In the genomic region with DNA sequence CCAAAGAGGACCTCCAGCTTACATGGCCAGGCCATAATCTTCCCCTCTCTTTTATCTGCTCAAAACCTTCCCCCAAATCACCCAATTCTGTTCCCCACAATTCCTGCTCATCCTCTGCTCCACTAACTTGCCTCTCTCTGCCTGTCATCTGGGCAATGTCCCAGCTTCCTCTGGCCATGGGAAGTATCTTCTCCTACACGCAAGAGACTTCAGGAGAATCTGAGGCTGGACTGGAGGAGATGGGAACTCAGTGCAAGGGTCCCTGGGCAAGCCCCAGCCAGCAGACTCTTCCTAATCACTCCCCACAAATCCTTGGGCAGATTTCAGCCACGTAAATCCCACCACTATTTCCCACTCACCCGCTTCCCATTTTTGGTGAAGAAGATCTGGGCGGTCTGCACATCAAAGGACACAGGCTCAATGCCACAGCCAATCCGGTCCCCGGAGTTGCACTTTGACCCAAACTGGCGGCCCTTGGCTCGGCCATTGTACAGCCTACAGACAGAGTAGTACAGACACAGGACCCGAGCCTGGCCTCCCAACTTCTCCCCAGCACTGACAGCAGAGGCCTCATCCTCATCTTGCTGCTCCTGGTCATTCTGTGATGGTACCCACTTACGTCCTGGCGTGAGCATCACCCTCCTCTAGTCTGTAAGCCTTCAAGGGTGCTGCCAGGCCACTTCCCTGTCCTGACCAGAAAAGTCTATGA, we compare ENCODE assay signal across 1 cellular context.
TF ChIP-seq lines count a peak whose summit lies in the region.

No MANE protein-coding gene starts in this region.

TF ChIP-seq in HepG2, 621 proteins besides CTCF, POLR2A, EP300 and RAD21 (continued from another document and continues in another):
- TF ChIP-seq ZHX2 (IDR thresholded peaks at IDR 0.05; ENCODE audit: low read depth) = no peak
- TF ChIP-seq ZHX2 (CRISPR knock-in tag; IDR thresholded peaks at IDR 0.05; ENCODE audit: borderline replicate concordance) = no peak
- TF ChIP-seq, protein P1, sequence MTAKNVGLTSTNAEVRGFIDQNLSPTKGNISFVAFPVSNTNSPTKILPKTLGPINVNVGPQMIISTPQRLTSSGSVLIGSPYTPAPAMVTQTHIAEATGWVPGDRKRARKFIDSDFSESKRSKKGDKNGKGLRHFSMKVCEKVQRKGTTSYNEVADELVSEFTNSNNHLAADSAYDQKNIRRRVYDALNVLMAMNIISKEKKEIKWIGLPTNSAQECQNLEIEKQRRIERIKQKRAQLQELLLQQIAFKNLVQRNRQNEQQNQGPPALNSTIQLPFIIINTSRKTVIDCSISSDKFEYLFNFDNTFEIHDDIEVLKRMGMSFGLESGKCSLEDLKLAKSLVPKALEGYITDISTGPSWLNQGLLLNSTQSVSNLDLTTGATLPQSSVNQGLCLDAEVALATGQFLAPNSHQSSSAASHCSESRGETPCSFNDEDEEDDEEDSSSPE (CRISPR knock-in tag; IDR thresholded peaks at IDR 0.05) = no peak
- no peak for TF ChIP-seq ZBTB1 (CRISPR knock-in tag; IDR thresholded peaks at IDR 0.05; ENCODE audit: borderline replicate concordance)
- TF ChIP-seq, protein P2, sequence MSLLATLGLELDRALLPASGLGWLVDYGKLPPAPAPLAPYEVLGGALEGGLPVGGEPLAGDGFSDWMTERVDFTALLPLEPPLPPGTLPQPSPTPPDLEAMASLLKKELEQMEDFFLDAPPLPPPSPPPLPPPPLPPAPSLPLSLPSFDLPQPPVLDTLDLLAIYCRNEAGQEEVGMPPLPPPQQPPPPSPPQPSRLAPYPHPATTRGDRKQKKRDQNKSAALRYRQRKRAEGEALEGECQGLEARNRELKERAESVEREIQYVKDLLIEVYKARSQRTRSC (CRISPR knock-in tag; IDR thresholded peaks at IDR 0.05; ENCODE audit: low read depth) = no peak
- no peak for TF ChIP-seq PAX8 (CRISPR knock-in tag; IDR thresholded peaks at IDR 0.05; ENCODE audit: borderline replicate concordance)
- TF ChIP-seq, protein P3, sequence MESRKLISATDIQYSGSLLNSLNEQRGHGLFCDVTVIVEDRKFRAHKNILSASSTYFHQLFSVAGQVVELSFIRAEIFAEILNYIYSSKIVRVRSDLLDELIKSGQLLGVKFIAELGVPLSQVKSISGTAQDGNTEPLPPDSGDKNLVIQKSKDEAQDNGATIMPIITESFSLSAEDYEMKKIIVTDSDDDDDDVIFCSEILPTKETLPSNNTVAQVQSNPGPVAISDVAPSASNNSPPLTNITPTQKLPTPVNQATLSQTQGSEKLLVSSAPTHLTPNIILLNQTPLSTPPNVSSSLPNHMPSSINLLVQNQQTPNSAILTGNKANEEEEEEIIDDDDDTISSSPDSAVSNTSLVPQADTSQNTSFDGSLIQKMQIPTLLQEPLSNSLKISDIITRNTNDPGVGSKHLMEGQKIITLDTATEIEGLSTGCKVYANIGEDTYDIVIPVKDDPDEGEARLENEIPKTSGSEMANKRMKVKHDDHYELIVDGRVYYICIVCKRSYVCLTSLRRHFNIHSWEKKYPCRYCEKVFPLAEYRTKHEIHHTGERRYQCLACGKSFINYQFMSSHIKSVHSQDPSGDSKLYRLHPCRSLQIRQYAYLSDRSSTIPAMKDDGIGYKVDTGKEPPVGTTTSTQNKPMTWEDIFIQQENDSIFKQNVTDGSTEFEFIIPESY (CRISPR knock-in tag; IDR thresholded peaks at IDR 0.05) = peak; percentile 65
- TF ChIP-seq TCF7 (IDR thresholded peaks at IDR 0.05; ENCODE audit: low read depth) = 0 out of 2 replicates have a peak, but pooled peaks have one; percentile 18
- TF ChIP-seq ZNF883 (CRISPR knock-in tag; IDR thresholded peaks at IDR 0.05; ENCODE audit: not compliant biosample characterization) = no peak
- TF ChIP-seq HDAC1 (CRISPR knock-in tag; IDR thresholded peaks at IDR 0.05) = no peak
- peak; percentile 24 for TF ChIP-seq XRCC5 (optimal IDR thresholded peaks at IDR 0.05; ENCODE audit: low read length)
- TF ChIP-seq ARNTL (CRISPR knock-in tag; IDR thresholded peaks at IDR 0.05) = no peak
- TF ChIP-seq ZNF710 (CRISPR knock-in tag; IDR thresholded peaks at IDR 0.05; ENCODE audit: borderline replicate concordance) = no peak
- no peak for TF ChIP-seq ZNF367 (CRISPR knock-in tag; IDR thresholded peaks at IDR 0.05; ENCODE audit: borderline replicate concordance)
- 0 out of 2 replicates have a peak, but pooled peaks have one; percentile 36 for TF ChIP-seq NR2C2 (CRISPR knock-in tag; IDR thresholded peaks at IDR 0.05; ENCODE audit: borderline replicate concordance)
- TF ChIP-seq ZHX1 (CRISPR knock-in tag; IDR thresholded peaks at IDR 0.05; ENCODE audit: low read depth) = no peak
- TF ChIP-seq, protein P4, sequence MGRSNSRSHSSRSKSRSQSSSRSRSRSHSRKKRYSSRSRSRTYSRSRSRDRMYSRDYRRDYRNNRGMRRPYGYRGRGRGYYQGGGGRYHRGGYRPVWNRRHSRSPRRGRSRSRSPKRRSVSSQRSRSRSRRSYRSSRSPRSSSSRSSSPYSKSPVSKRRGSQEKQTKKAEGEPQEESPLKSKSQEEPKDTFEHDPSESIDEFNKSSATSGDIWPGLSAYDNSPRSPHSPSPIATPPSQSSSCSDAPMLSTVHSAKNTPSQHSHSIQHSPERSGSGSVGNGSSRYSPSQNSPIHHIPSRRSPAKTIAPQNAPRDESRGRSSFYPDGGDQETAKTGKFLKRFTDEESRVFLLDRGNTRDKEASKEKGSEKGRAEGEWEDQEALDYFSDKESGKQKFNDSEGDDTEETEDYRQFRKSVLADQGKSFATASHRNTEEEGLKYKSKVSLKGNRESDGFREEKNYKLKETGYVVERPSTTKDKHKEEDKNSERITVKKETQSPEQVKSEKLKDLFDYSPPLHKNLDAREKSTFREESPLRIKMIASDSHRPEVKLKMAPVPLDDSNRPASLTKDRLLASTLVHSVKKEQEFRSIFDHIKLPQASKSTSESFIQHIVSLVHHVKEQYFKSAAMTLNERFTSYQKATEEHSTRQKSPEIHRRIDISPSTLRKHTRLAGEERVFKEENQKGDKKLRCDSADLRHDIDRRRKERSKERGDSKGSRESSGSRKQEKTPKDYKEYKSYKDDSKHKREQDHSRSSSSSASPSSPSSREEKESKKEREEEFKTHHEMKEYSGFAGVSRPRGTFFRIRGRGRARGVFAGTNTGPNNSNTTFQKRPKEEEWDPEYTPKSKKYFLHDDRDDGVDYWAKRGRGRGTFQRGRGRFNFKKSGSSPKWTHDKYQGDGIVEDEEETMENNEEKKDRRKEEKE (IDR thresholded peaks at IDR 0.05) = no peak
- TF ChIP-seq ZMYM4 (CRISPR knock-in tag; IDR thresholded peaks at IDR 0.05) = peak; percentile 42; the same call in 1 of the 2 replicates
- TF ChIP-seq CBX1 (IDR thresholded peaks at IDR 0.05; ENCODE audit: low read depth) = no peak
- no peak for TF ChIP-seq KDM3A (CRISPR knock-in tag; IDR thresholded peaks at IDR 0.05; ENCODE audit: low read depth)
- no peak for TF ChIP-seq MYNN (CRISPR knock-in tag; IDR thresholded peaks at IDR 0.05; ENCODE audit: low read depth)
- no peak for TF ChIP-seq MXD3 (CRISPR knock-in tag; IDR thresholded peaks at IDR 0.05)
- no peak for TF ChIP-seq ZNF317 (CRISPR knock-in tag; IDR thresholded peaks at IDR 0.05)
- 0 out of 2 replicates have a peak, but pooled peaks have one; percentile 16 for TF ChIP-seq TAF1 (CRISPR knock-in tag; IDR thresholded peaks at IDR 0.05)
- no peak for TF ChIP-seq RBM39 (IDR thresholded peaks at IDR 0.05; ENCODE audit: low read depth, low read length, poor library complexity, severe bottlenecking)
- TF ChIP-seq KAT2B (IDR thresholded peaks at IDR 0.05; ENCODE audit: borderline replicate concordance, low read depth, low read length) = no peak
- no peak for TF ChIP-seq ZNF792 (CRISPR knock-in tag; IDR thresholded peaks at IDR 0.05)
- no peak for TF ChIP-seq SAFB2 (CRISPR knock-in tag; IDR thresholded peaks at IDR 0.05; ENCODE audit: borderline replicate concordance, low read depth)
- TF ChIP-seq, protein P5, sequence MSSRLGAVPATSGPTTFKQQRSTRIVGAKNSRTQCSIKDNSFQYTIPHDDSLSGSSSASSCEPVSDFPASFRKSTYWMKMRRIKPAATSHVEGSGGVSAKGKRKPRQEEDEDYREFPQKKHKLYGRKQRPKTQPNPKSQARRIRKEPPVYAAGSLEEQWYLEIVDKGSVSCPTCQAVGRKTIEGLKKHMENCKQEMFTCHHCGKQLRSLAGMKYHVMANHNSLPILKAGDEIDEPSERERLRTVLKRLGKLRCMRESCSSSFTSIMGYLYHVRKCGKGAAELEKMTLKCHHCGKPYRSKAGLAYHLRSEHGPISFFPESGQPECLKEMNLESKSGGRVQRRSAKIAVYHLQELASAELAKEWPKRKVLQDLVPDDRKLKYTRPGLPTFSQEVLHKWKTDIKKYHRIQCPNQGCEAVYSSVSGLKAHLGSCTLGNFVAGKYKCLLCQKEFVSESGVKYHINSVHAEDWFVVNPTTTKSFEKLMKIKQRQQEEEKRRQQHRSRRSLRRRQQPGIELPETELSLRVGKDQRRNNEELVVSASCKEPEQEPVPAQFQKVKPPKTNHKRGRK (CRISPR knock-in tag; IDR thresholded peaks at IDR 0.05) = no peak
- TF ChIP-seq ZNF556 (CRISPR knock-in tag; IDR thresholded peaks at IDR 0.05; ENCODE audit: borderline replicate concordance) = no peak
- TF ChIP-seq ETV5 (CRISPR knock-in tag; IDR thresholded peaks at IDR 0.05; ENCODE audit: borderline replicate concordance) = no peak
- 0 out of 2 replicates have a peak, but pooled peaks have one; percentile 25 for TF ChIP-seq ZNF644 (CRISPR knock-in tag; IDR thresholded peaks at IDR 0.05; ENCODE audit: low read depth)
- no peak for TF ChIP-seq HOXA9 (CRISPR knock-in tag; IDR thresholded peaks at IDR 0.05; ENCODE audit: borderline replicate concordance)
- TF ChIP-seq ZNF30 (CRISPR knock-in tag; IDR thresholded peaks at IDR 0.05) = no peak
- no peak for TF ChIP-seq TP53 (CRISPR knock-in tag; conservative IDR thresholded peaks at IDR 0.05)
- no peak for TF ChIP-seq ARNT2 (CRISPR knock-in tag; IDR thresholded peaks at IDR 0.05; ENCODE audit: low read depth)
- no peak for TF ChIP-seq SMARCE1 (IDR thresholded peaks at IDR 0.05; ENCODE audit: borderline replicate concordance)
- no peak for TF ChIP-seq ZNF549 (CRISPR knock-in tag; IDR thresholded peaks at IDR 0.05)
